In the genomic region with DNA sequence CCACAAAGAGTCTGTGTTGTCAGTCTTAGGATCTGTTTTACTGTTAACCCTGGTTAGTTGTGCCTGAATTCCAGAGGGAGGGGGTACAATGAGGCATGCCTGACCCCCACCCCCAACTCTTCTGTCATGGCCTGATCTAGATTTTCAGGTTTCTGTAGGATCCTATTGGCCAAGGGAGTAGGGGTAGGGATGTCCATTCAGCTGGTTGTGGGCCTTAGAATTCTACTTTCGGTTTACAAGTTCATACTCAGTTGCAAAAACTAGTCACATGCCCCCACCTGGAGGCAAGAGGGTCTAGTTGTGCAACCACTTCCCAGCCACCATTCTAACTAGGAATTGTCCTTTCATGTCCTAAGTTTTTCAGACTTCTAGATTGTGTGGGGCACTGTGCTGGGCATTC, we compare ENCODE assay signal across 26 cellular contexts.
DNase-seq lines count a peak whose midpoint lies in the region; ATAC-seq, FAIRE-seq and TF ChIP-seq lines count a peak whose summit lies in the region.
"Had no signal": no experiment of that assay in that cellular context is flagged by ENCODE, and none has a peak within 500 bp of the region (broad histone marks: within the 10 kb centered on the region; RNA-seq: fewer than 3 reads in every experiment).

No MANE protein-coding gene starts in this region.

- H2AK5ac ChIP-seq in mesendoderm (ENCODE audit: low read length) = no peak overlapping the region

- H3K4me3 Mint-ChIP-seq in Caco-2 (ENCODE audit: unreplicated experiment) = no peak overlapping the region
- H3K4me3 Mint-ChIP-seq: activated naive CD8-positive, alpha-beta T cell treated with anti-CD3 and anti-CD28 coated beads, Interleukin-2, amount 50 U/mL, for 24 hours; B cell; CD4-positive, alpha-beta memory T cell; H9; natural killer cell treated with Interleukin-12 subunit alpha and Interleukin-12 subunit beta and Interleukin-15 and Interleukin-18, amount 100 ng/mL, for 72 hours; stimulated activated effector memory CD8-positive, alpha-beta T cell treated with anti-CD3 and anti-CD28 coated beads, Interleukin-12 subunit alpha, Interleukin-12 subunit beta, amount 100 ng/mL, for 72 hours; T-helper 1 cell treated with Interleukin-12 subunit alpha and Interleukin-12 subunit beta and Interleukin-4 antibody, amounts not matched to agents 30 μg/mL and 1 μg/mL, for 36 hours had no signal

- H3K4me3 ChIP-seq in Caco-2 (ENCODE audit: low read depth, low read length) = no peak overlapping the region
- H3K4me3 ChIP-seq in K562 = no peak overlapping the region
- no peak overlapping the region for H3K4me3 ChIP-seq in mesendoderm (ENCODE audit: low read length)
- H3K4me3 ChIP-seq: coronary artery, GM12878, mucosa of descending colon, psoas muscle had no signal

- H3K4ac ChIP-seq in mesendoderm (ENCODE audit: low read depth, low read length) = no peak overlapping the region

- no peaks in the 10 kb centered on the region for H3K9me3 Mint-ChIP-seq in Caco-2 (ENCODE audit: unreplicated experiment)
- H3K9me3 Mint-ChIP-seq: activated naive CD8-positive, alpha-beta T cell treated with anti-CD3 and anti-CD28 coated beads, Interleukin-2, amount 50 U/mL, for 24 hours; CD4-positive, alpha-beta memory T cell; H9; natural killer cell treated with Interleukin-12 subunit alpha and Interleukin-12 subunit beta and Interleukin-15 and Interleukin-18, amount 100 ng/mL, for 72 hours; stimulated activated effector memory CD8-positive, alpha-beta T cell treated with anti-CD3 and anti-CD28 coated beads, Interleukin-12 subunit alpha, Interleukin-12 subunit beta, amount 100 ng/mL, for 72 hours; T-helper 1 cell treated with Interleukin-12 subunit alpha and Interleukin-12 subunit beta and Interleukin-4 antibody, amounts not matched to agents 30 μg/mL and 1 μg/mL, for 36 hours had no signal

- H3K4me1 Mint-ChIP-seq in Caco-2 (ENCODE audit: low read depth, unreplicated experiment) = peaks cover 64% of the 10 kb centered on the region
- H3K4me1 Mint-ChIP-seq: B cell had no signal

- no peak for TF ChIP-seq POLR2A in K562 (conservative IDR thresholded peaks at IDR 0.05)

- H3K4me2 ChIP-seq in K562 (ENCODE audit: insufficient read depth, low read length) = no peak overlapping the region
- H3K4me2 ChIP-seq in mesendoderm (ENCODE audit: low read length) = no peak overlapping the region
- H3K4me2 ChIP-seq: SK-N-SH had no signal

- TF ChIP-seq EP300 in K562 (IDR thresholded peaks at IDR 0.05; ENCODE audit: low read length) = no peak

- no peak for TF ChIP-seq RAD21 in K562 (CRISPR knock-in tag; conservative IDR thresholded peaks at IDR 0.05 in 1 of 2, IDR thresholded peaks at IDR 0.05 in 1 of 2)

- BruUV-seq in Caco-2 (replicated peaks; lab: Mats Ljungman, UMichigan) (no TSS peak), K562 (replicated peaks; lab: Mats Ljungman, UMichigan) (no TSS peak)

- CTCF ChIA-PET in Caco-2 (lab: Charles Lee) (interaction anchor here (1.3 to 1.6 kb wide), 2 partner anchors 13 to 18 kb away, joined by 3 to 10 read pairs; no protein-coding TSS in a partner anchor), K562 (lab: Yijun Ruan, JAX; ENCODE audit: low intra/inter-chr PET ratio) (no interaction called here)

- no peak overlapping the region for H3K23ac ChIP-seq in mesendoderm (ENCODE audit: low read length)

- H4K20me1 ChIP-seq in K562 (replicated peaks; ENCODE audit: control insufficient read depth, insufficient read depth, low read length) = no peaks in the 10 kb centered on the region

- no peaks in the 10 kb centered on the region for H3K27me3 Mint-ChIP-seq in Caco-2 (ENCODE audit: insufficient read depth, unreplicated experiment)

- H3K4me1 ChIP-seq in Caco-2 (peaks cover 44% of the 10 kb centered on the region), K562 (replicated peaks in 1 of 2; ENCODE audit: control insufficient read depth in 2 of 2, insufficient read depth in 2 of 2, low read length in 2 of 2) (peaks cover 0 to 9% of the 10 kb centered on the region in 2 experiments; a peak in 3 of 5 replicates), mesendoderm (ENCODE audit: control insufficient read depth, low read depth, low read length) (peaks cover 18% of the 10 kb centered on the region)

- H3K56ac ChIP-seq in mesendoderm (ENCODE audit: low read length) = no peak overlapping the region

- TF ChIP-seq CTCF in Caco-2 (IDR thresholded peaks at IDR 0.05; ENCODE audit: insufficient read depth in 1 of 2, low read depth in 1 of 2, low read length in 1 of 2, severe bottlenecking in 1 of 2, unreplicated experiment in 1 of 2) (no peak), K562 (IDR thresholded peaks at IDR 0.05 in 2 of 3, conservative IDR thresholded peaks at IDR 0.05 in 1 of 3; ENCODE audit: insufficient read depth in 2 of 3, low read depth in 1 of 3, low read length in 3 of 3) (no peak)

- H2BK5ac ChIP-seq in mesendoderm (ENCODE audit: low read length) = no peak overlapping the region

- H2BK120ac ChIP-seq in mesendoderm (ENCODE audit: low read depth, low read length) = no peak overlapping the region

- H3K79me1 ChIP-seq in mesendoderm (ENCODE audit: low read length) = no peaks in the 10 kb centered on the region

- FAIRE-seq in K562 (lab: Jason Lieb, UNC) = no peak
- FAIRE-seq: GM12878, TTC549 had no signal

- H3K79me2 ChIP-seq in K562 (ENCODE audit: control insufficient read depth, insufficient read depth, low read length) = no peaks in the 10 kb centered on the region
- no peaks in the 10 kb centered on the region for H3K79me2 ChIP-seq in mesendoderm (ENCODE audit: control insufficient read depth, insufficient read depth, low read length)

- H2AFZ ChIP-seq in K562 (ENCODE audit: low read depth, low read length) = no peak overlapping the region

- 0% methylated on average over 1 of the region's 1 CpG for WGBS in K562 (ENCODE audit: insufficient coverage, low coverage, missing lambda C conversion rate)
- WGBS in mesendoderm (ENCODE audit: extremely low coverage, insufficient coverage, low lambda C conversion rate) = no CpG with 5 or more reads among the region's 1 CpG

- H2BK15ac ChIP-seq in mesendoderm (replicated peaks; ENCODE audit: low read depth) = no peak overlapping the region

- H4K5ac ChIP-seq in mesendoderm (ENCODE audit: low read length) = no peak overlapping the region

- no peaks in the 10 kb centered on the region for H3K9me1 ChIP-seq in K562 (ENCODE audit: control insufficient read depth, insufficient read depth, low read length)

- H3K27me3 ChIP-seq in Caco-2 (replicated peaks; ENCODE audit: control insufficient read depth, insufficient read depth, low read length) = no peaks in the 10 kb centered on the region
- peaks cover 0 to 5% of the 10 kb centered on the region in 2 experiments; a peak in 1 of 5 replicates for H3K27me3 ChIP-seq in K562 (ENCODE audit: control insufficient read depth in 2 of 2, insufficient read depth in 2 of 2, low read length in 2 of 2)
- no peaks in the 10 kb centered on the region for H3K27me3 ChIP-seq in mesendoderm (ENCODE audit: insufficient read depth, low read length, poor library complexity)

- POLR2A ChIA-PET in Caco-2 (lab: Charles Lee) = interaction anchor here (0.6 kb wide), 1 partner anchor 14 kb away, joined by 4 read pairs; no protein-coding TSS in a partner anchor
- POLR2A ChIA-PET in K562 (lab: Yijun Ruan, JAX) = no interaction called here

- H3K27ac ChIP-seq in K562 (ENCODE audit: extremely low read depth, low read depth, low read length) (no peak overlapping the region), mesendoderm (ENCODE audit: low read depth, low read length) (peak overlapping the region; percentile 22)
- H3K27ac ChIP-seq: coronary artery, psoas muscle had no signal

- H3K36me3 Mint-ChIP-seq in Caco-2 (ENCODE audit: insufficient read depth, unreplicated experiment) = no peaks in the 10 kb centered on the region
- H3K36me3 Mint-ChIP-seq: CD4-positive, alpha-beta memory T cell; natural killer cell treated with Interleukin-12 subunit alpha and Interleukin-12 subunit beta and Interleukin-15 and Interleukin-18, amount 100 ng/mL, for 72 hours; stimulated activated effector memory CD8-positive, alpha-beta T cell treated with anti-CD3 and anti-CD28 coated beads, Interleukin-12 subunit alpha, Interleukin-12 subunit beta, amount 100 ng/mL, for 72 hours had no signal

- DNase-seq in Caco-2 (peak; percentile 81 to 83), HuH-7 (ENCODE audit: low spot score) (peak; percentile 10), K562 (ENCODE audit: extremely low read depth in 1 of 4, low spot score in 3 of 4) (no peak), mesendoderm (peak; percentile 85), DMS79 (lab: John Stamatoyannopoulos, UW) (no peak), GM19240 (ENCODE audit: insufficient read length, low spot score) (no peak), SIG-M5 treated with dmso at 0.1 percent for 504 hours (lab: John Stamatoyannopoulos, UW; ENCODE audit: unreplicated experiment) (no peak)
- DNase-seq: activated naive CD8-positive, alpha-beta T cell treated with anti-CD3 and anti-CD28 coated beads, Interleukin-2, amount 50 U/mL, for 24 hours; activated T-cell treated with anti-CD3 and anti-CD28 coated beads, Interleukin-2, amount 50 U/mL, for 48 hours; caudate nucleus; CD4-positive, alpha-beta memory T cell; effector memory CD4-positive, alpha-beta T cell; H9; mucosa of descending colon; NCI-H1694; NCI-H446 treated with DMSO at 0.1 percent for 48 hours; NCI-H774; psoas muscle; SK-N-SH had no signal

- H3K9me3 ChIP-seq in Caco-2 (no peaks in the 10 kb centered on the region), K562 (replicated peaks; ENCODE audit: control insufficient read depth, insufficient read depth, low read depth, low read length) (no peaks in the 10 kb centered on the region)
- H3K9me3 ChIP-seq: mucosa of descending colon, psoas muscle, SK-N-SH had no signal

- H3K36me3 ChIP-seq in Caco-2 (ENCODE audit: control insufficient read depth, insufficient read depth, low read length) (no peaks in the 10 kb centered on the region), K562 (ENCODE audit: control insufficient read depth, insufficient read depth, low read length) (no peaks in the 10 kb centered on the region), mesendoderm (ENCODE audit: control insufficient read depth, insufficient read depth, low read length) (no peaks in the 10 kb centered on the region)

- H4K8ac ChIP-seq in mesendoderm (ENCODE audit: low read depth, low read length) = no peak overlapping the region

- no peak overlapping the region for H3K9ac ChIP-seq in K562 (ENCODE audit: insufficient read depth in 1 of 2, low read depth in 2 of 2, low read length in 2 of 2)
- no peak overlapping the region for H3K9ac ChIP-seq in mesendoderm (ENCODE audit: low read length)
- H3K9ac ChIP-seq: SK-N-SH had no signal

- no peak for ATAC-seq in K562
- ATAC-seq: activated naive CD8-positive, alpha-beta T cell treated with anti-CD3 and anti-CD28 coated beads, Interleukin-2, amount 50 U/mL, for 24 hours; GM12878; mucosa of descending colon; natural killer cell treated with Interleukin-12 subunit alpha and Interleukin-12 subunit beta and Interleukin-15 and Interleukin-18, amount 100 ng/mL, for 72 hours; psoas muscle; stimulated activated effector memory CD8-positive, alpha-beta T cell treated with anti-CD3 and anti-CD28 coated beads, Interleukin-12 subunit alpha, Interleukin-12 subunit beta, amount 100 ng/mL, for 72 hours had no signal

- H3K27ac Mint-ChIP-seq in Caco-2 (ENCODE audit: unreplicated experiment) = peak overlapping the region; percentile 43
- H3K27ac Mint-ChIP-seq: activated naive CD8-positive, alpha-beta T cell treated with anti-CD3 and anti-CD28 coated beads, Interleukin-2, amount 50 U/mL, for 24 hours; B cell; natural killer cell treated with Interleukin-12 subunit alpha and Interleukin-12 subunit beta and Interleukin-15 and Interleukin-18, amount 100 ng/mL, for 72 hours; stimulated activated effector memory CD8-positive, alpha-beta T cell treated with anti-CD3 and anti-CD28 coated beads, Interleukin-12 subunit alpha, Interleukin-12 subunit beta, amount 100 ng/mL, for 72 hours; T-helper 1 cell treated with Interleukin-12 subunit alpha and Interleukin-12 subunit beta and Interleukin-4 antibody, amounts not matched to agents 30 μg/mL and 1 μg/mL, for 36 hours had no signal

- H3K18ac ChIP-seq in mesendoderm (ENCODE audit: low read length) = no peak overlapping the region

- in situ Hi-C loops in K562 (cut with MboI) = no loop called here

- intact Hi-C loops in Caco-2 (cut with micrococcal nuclease; ENCODE audit: unreplicated experiment) (loop anchor here (1.0 to 5.0 kb wide), 3 partner anchors 13 to 84 kb away; no protein-coding TSS in a partner anchor), K562 (cut with micrococcal nuclease) (no loop called here)

Comparison
In these comparisons a context has a peak if more than half of its experiments do, and no peak if none do; other contexts are left out.
1. DNase-seq: peak in Caco-2 (2 of 2), HuH-7 (single experiment) and mesendoderm (single experiment); none in K562 (0 of 4), DMS79 (single experiment), GM19240 (single experiment) and SIG-M5 treated with dmso at 0.1 percent for 504 hours (single experiment).